In the genomic region with DNA sequence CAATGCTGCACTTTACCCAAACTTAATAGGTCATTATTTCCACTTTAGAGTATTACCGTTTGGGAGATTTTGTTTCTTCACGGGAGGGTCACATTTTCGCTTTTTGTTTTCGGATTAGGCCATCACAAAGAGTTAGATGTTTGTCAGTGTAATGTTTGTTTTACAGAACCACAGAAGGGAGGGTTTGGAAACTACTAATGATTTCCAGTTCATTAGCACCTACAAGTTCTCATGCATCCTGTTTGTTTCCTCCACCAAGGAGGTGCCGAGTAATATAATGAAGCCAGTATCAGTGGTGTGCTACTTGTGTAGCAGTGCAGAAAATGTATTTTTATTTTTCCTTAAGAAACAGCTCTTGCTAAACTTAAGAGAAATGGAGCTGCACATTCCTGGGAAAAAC, we compare ENCODE assay signal across 1 cellular context.
TF ChIP-seq lines count a peak whose summit lies in the region.

No MANE protein-coding gene starts in this region.

TF ChIP-seq in GM12878, 131 proteins besides CTCF, POLR2A, EP300 and RAD21 (continued from another document):
- TF ChIP-seq, protein P1, sequence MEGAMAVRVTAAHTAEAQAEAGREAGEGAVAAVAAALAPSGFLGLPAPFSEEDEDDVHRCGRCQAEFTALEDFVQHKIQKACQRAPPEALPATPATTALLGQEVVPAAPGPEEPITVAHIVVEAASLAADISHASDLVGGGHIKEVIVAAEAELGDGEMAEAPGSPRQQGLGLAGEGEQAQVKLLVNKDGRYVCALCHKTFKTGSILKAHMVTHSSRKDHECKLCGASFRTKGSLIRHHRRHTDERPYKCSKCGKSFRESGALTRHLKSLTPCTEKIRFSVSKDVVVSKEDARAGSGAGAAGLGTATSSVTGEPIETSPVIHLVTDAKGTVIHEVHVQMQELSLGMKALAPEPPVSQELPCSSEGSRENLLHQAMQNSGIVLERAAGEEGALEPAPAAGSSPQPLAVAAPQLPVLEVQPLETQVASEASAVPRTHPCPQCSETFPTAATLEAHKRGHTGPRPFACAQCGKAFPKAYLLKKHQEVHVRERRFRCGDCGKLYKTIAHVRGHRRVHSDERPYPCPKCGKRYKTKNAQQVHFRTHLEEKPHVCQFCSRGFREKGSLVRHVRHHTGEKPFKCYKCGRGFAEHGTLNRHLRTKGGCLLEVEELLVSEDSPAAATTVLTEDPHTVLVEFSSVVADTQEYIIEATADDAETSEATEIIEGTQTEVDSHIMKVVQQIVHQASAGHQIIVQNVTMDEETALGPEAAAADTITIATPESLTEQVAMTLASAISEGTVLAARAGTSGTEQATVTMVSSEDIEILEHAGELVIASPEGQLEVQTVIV (IDR thresholded peaks at IDR 0.05; ENCODE audit: borderline replicate concordance, partially characterized antibody), result no peak
- TF ChIP-seq CHD4 (IDR thresholded peaks at IDR 0.05), result no peak
